19 cellular contexts compared by ENCODE assay signal in genomic region chr17:77300016-77300686, GRCh38.
"Had no signal": no experiment of that assay in that cellular context is flagged by ENCODE, and none has a peak within 500 bp of the region (broad histone marks: within the 10 kb centered on the region; RNA-seq: fewer than 3 reads in every experiment).

No MANE protein-coding gene starts in this region.

- H3K4me3 ChIP-seq: adrenal gland, lower lobe of right lung, neural progenitor cell, thoracic aorta had no signal

- H3K27ac ChIP-seq: adrenal gland, lower lobe of right lung, neural progenitor cell, thoracic aorta had no signal

- ATAC-seq: activated CD4-positive, CD25-positive, alpha-beta regulatory T cell treated with anti-CD3 and anti-CD28 coated beads, Interleukin-2, amount 50 U/mL, for 24 hours; activated naive CD4-positive, alpha-beta T cell treated with anti-CD3 and anti-CD28 coated beads, Interleukin-2, amount 50 U/mL, for 72 hours; effector memory CD8-positive, alpha-beta T cell; left cardiac atrium; naive thymus-derived CD4-positive, alpha-beta T cell; stimulated activated naive B cell treated with anti-CD40 and anti-IgM and Interleukin-4, amounts not matched to agents 10 μg/mL and 1 μg/mL and 100 μg/mL, for 72 hours had no signal

- H3K27me3 ChIP-seq: adrenal gland, neural progenitor cell had no signal

- H3K9me3 ChIP-seq: adrenal gland, lower lobe of right lung had no signal

- H3K9me3 Mint-ChIP-seq: activated naive CD4-positive, alpha-beta T cell treated with anti-CD3 and anti-CD28 coated beads, Interleukin-2, amount 50 U/mL, for 72 hours; effector memory CD8-positive, alpha-beta T cell had no signal

- H3K4me1 ChIP-seq: adrenal gland, lower lobe of right lung had no signal

- H3K4me3 Mint-ChIP-seq: effector memory CD8-positive, alpha-beta T cell; naive thymus-derived CD4-positive, alpha-beta T cell; neural progenitor cell; stimulated activated naive B cell treated with anti-CD40 and anti-IgM and Interleukin-4, amounts not matched to agents 10 μg/mL and 1 μg/mL and 100 μg/mL, for 72 hours had no signal

- H3K27ac Mint-ChIP-seq: activated naive CD4-positive, alpha-beta T cell treated with anti-CD3 and anti-CD28 coated beads, Interleukin-2, amount 50 U/mL, for 72 hours; effector memory CD8-positive, alpha-beta T cell; naive thymus-derived CD4-positive, alpha-beta T cell; neural progenitor cell; stimulated activated naive B cell treated with anti-CD40 and anti-IgM and Interleukin-4, amounts not matched to agents 10 μg/mL and 1 μg/mL and 100 μg/mL, for 72 hours had no signal

- DNase-seq: activated CD4-positive, alpha-beta T cell treated with anti-CD3 and anti-CD28 coated beads, Interleukin-2, amount 50 U/mL, for 1 hour; activated CD8-positive, alpha-beta memory T cell treated with anti-CD3 and anti-CD28 coated beads, Interleukin-2, amount 50 U/mL, for 4 hours; activated gamma-delta T cell; activated T-cell treated with anti-CD3 and anti-CD28 coated beads, Interleukin-2, amount 50 U/mL, for 48 hours; adrenal gland; dermis blood vessel endothelial cell; effector memory CD8-positive, alpha-beta T cell; foreskin fibroblast; hippocampal formation; left cardiac atrium; lower lobe of right lung; naive thymus-derived CD4-positive, alpha-beta T cell; stimulated activated naive B cell treated with anti-CD40 and anti-IgM and Interleukin-4, amounts not matched to agents 10 μg/mL and 1 μg/mL and 100 μg/mL, for 72 hours; T-helper 1 cell; T-helper 9 cell had no signal

- H3K36me3 Mint-ChIP-seq: activated naive CD4-positive, alpha-beta T cell treated with anti-CD3 and anti-CD28 coated beads, Interleukin-2, amount 50 U/mL, for 72 hours; naive thymus-derived CD4-positive, alpha-beta T cell; neural progenitor cell had no signal

- H3K36me3 ChIP-seq: adrenal gland, lower lobe of right lung, neural progenitor cell, thoracic aorta had no signal
